In the genomic region with DNA sequence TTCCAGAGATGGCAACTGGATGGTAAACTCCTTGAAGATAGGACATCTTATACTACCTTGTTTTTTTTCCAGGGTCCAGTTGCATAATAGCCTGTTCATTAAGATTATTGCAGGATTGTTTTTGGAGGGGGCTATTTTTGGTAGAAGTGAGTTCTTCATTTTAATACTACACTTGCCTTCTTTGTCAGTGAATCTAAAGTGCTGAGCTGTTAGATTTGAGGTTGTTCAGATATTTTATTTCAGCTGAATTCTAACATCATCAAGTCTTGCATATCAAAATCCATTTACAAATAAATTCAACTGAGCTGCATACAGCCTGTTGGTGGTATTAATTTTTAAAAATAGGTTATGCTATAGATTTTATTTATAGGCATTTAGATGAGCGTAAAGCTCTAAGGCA, we compare ENCODE assay signal across 18 cellular contexts.
DNase-seq lines count a peak whose midpoint lies in the region; ATAC-seq and TF ChIP-seq lines count a peak whose summit lies in the region.
"Had no signal": no experiment of that assay in that cellular context is flagged by ENCODE, and none has a peak within 500 bp of the region (broad histone marks: within the 10 kb centered on the region; RNA-seq: fewer than 3 reads in every experiment).

No MANE protein-coding gene starts in this region.

- H3K36me3 ChIP-seq in left ventricle myocardium inferior (no peaks in the 10 kb centered on the region), heart right ventricle (no peaks in the 10 kb centered on the region), IMR-90 (ENCODE audit: control insufficient read depth, insufficient read depth, low read length) (no peaks in the 10 kb centered on the region), mesendoderm (ENCODE audit: control insufficient read depth, insufficient read depth, low read length) (no peaks in the 10 kb centered on the region), Karpas-422 (ENCODE audit: insufficient read depth, low read length) (no peaks in the 10 kb centered on the region)

- H3K79me1 ChIP-seq in IMR-90 (ENCODE audit: low read depth in 1 of 2, low read length in 2 of 2) (no peaks in the 10 kb centered on the region), mesendoderm (ENCODE audit: low read length) (no peaks in the 10 kb centered on the region)

- TF ChIP-seq POLR2A in IMR-90 (IDR thresholded peaks at IDR 0.05; ENCODE audit: low read depth, low read length), result no peak

- H3K4me3 ChIP-seq in left ventricle myocardium inferior (no peak overlapping the region), heart right ventricle (no peak overlapping the region), IMR-90 (ENCODE audit: insufficient read depth, low read depth, low read length) (no peak overlapping the region), mesendoderm (ENCODE audit: low read length) (no peak overlapping the region), Karpas-422 (ENCODE audit: low read length) (no peak overlapping the region)
- H3K4me3 ChIP-seq: GM23248 had no signal

- H3K27me3 ChIP-seq in left ventricle myocardium inferior (ENCODE audit: low read depth) (no peaks in the 10 kb centered on the region), heart right ventricle (no peaks in the 10 kb centered on the region), IMR-90 (ENCODE audit: control insufficient read depth, insufficient read depth, low read length) (no peaks in the 10 kb centered on the region), mesendoderm (ENCODE audit: insufficient read depth, low read length, poor library complexity) (no peaks in the 10 kb centered on the region), Karpas-422 (ENCODE audit: low read length) (no peaks in the 10 kb centered on the region)

- H2AFZ ChIP-seq in IMR-90 (replicated peaks; ENCODE audit: low read length, poor library complexity) (no peak overlapping the region), Karpas-422 (ENCODE audit: low read length) (no peak overlapping the region)
- H2AFZ ChIP-seq: GM23248 had no signal

- H2BK5ac ChIP-seq in IMR-90 (ENCODE audit: low read depth, low read length, poor library complexity, severe bottlenecking), result no peak overlapping the region
- no peak overlapping the region for H2BK5ac ChIP-seq in mesendoderm (ENCODE audit: low read length)

- H3K23ac ChIP-seq in IMR-90 (ENCODE audit: low read depth, low read length) (no peak overlapping the region), mesendoderm (ENCODE audit: low read length) (no peak overlapping the region)

- H3K79me2 ChIP-seq in mesendoderm (ENCODE audit: control insufficient read depth, insufficient read depth, low read length) (no peaks in the 10 kb centered on the region), Karpas-422 (ENCODE audit: low read length) (no peaks in the 10 kb centered on the region)

- no peak overlapping the region for H3K9ac ChIP-seq in IMR-90 (ENCODE audit: low read depth, low read length)
- no peak overlapping the region for H3K9ac ChIP-seq in mesendoderm (ENCODE audit: low read length)
- H3K9ac ChIP-seq in Karpas-422 (ENCODE audit: low read length), result no peak overlapping the region
- H3K9ac ChIP-seq: GM23248 had no signal

- H3K18ac ChIP-seq in IMR-90 (ENCODE audit: low read depth, low read length) (no peak overlapping the region), mesendoderm (ENCODE audit: low read length) (no peak overlapping the region)

- no peak for ATAC-seq in heart right ventricle
- no peak for ATAC-seq in IMR-90 (ENCODE audit: low read depth)
- no peak for ATAC-seq in HG02763 (IDR thresholded peaks at IDR 0.05; ENCODE audit: unreplicated experiment)

- no peaks in the 10 kb centered on the region for H3K9me2 ChIP-seq in Karpas-422 (replicated peaks; ENCODE audit: insufficient read depth, low read length)

- CTCF ChIA-PET in IMR-90 (lab: Yijun Ruan, JAX), result interaction anchor here (0.7 kb wide), 1 partner anchor 22 kb away, joined by 3 read pairs; no protein-coding TSS in a partner anchor

- POLR2A ChIA-PET in IMR-90 (lab: Charles Lee; ENCODE audit: unreplicated experiment), result no interaction called here

- no peak for TF ChIP-seq CTCF in left ventricle myocardium inferior (IDR thresholded peaks at IDR 0.05; ENCODE audit: borderline replicate concordance)
- TF ChIP-seq CTCF in heart right ventricle (IDR thresholded peaks at IDR 0.05), result no peak
- no peak for TF ChIP-seq CTCF in IMR-90 (conservative IDR thresholded peaks at IDR 0.05; ENCODE audit: low read depth, low read length)

- no peak for TF ChIP-seq RAD21 in IMR-90 (IDR thresholded peaks at IDR 0.05; ENCODE audit: low read length)

- H3K56ac ChIP-seq in IMR-90 (ENCODE audit: extremely low read depth, insufficient read depth, low read length) (no peak overlapping the region), mesendoderm (ENCODE audit: low read length) (no peak overlapping the region)

- H2AK5ac ChIP-seq in IMR-90 (ENCODE audit: low read depth, low read length) (no peak overlapping the region), mesendoderm (ENCODE audit: low read length) (no peak overlapping the region)

- peaks cover 92% of the 10 kb centered on the region for H3K4me1 ChIP-seq in left ventricle myocardium inferior
- H3K4me1 ChIP-seq in heart right ventricle, result peaks cover 0 to 87% (median 64%) of the 10 kb centered on the region in 9 donors
- peaks cover 3% of the 10 kb centered on the region for H3K4me1 ChIP-seq in IMR-90 (ENCODE audit: control insufficient read depth, insufficient read depth, low read length)
- peaks cover 9% of the 10 kb centered on the region for H3K4me1 ChIP-seq in mesendoderm (ENCODE audit: control insufficient read depth, low read depth, low read length)
- no peaks in the 10 kb centered on the region for H3K4me1 ChIP-seq in Karpas-422 (ENCODE audit: low read length)

- H3K4ac ChIP-seq in IMR-90 (ENCODE audit: low read depth, low read length) (no peak overlapping the region), mesendoderm (ENCODE audit: low read depth, low read length) (no peak overlapping the region)

- DNase-seq in left ventricle myocardium inferior (no peak), heart right ventricle (no peak), IMR-90 (no peak), mesendoderm (no peak), Karpas-422 (no peak)
- no peak for DNase-seq in stimulated activated CD8-positive, alpha-beta memory T cell treated with anti-CD3 and anti-CD28 coated beads, Interleukin-4, amount 100 ng/mL, for 48 hours
- DNase-seq: 8988T; C1 segment of cervical spinal cord; Calu3; CD4-positive, alpha-beta memory T cell; COR-L47; DMS53; DMS79 treated with DMSO at 0.1 percent for 48 hours; GF-D8; GM23248; H7; HCEC 1CT had no signal

- H2BK20ac ChIP-seq in IMR-90 (ENCODE audit: low read depth, low read length), result no peak overlapping the region

- H4K20me1 ChIP-seq in IMR-90 (ENCODE audit: insufficient read depth, low read length), result no peaks in the 10 kb centered on the region
- H4K20me1 ChIP-seq in Karpas-422 (ENCODE audit: insufficient read depth, low read depth, low read length), result no peaks in the 10 kb centered on the region

- H3K9me1 ChIP-seq in IMR-90 (ENCODE audit: insufficient read depth, low read length), result no peaks in the 10 kb centered on the region

- BruUV-seq in IMR-90 (replicated peaks; lab: Mats Ljungman, UMichigan), result no TSS peak

- no peak overlapping the region for H4K8ac ChIP-seq in IMR-90 (ENCODE audit: low read depth in 2 of 2, low read length in 2 of 2)
- no peak overlapping the region for H4K8ac ChIP-seq in mesendoderm (ENCODE audit: low read depth, low read length)

- H2BK15ac ChIP-seq in IMR-90 (ENCODE audit: low read depth, low read length), result no peak overlapping the region
- H2BK15ac ChIP-seq in mesendoderm (replicated peaks; ENCODE audit: low read depth), result peak overlapping the region; percentile 74

- no peaks in the 10 kb centered on the region for H3K9me3 ChIP-seq in left ventricle myocardium inferior (replicated peaks)
- no peaks in the 10 kb centered on the region for H3K9me3 ChIP-seq in heart right ventricle
- H3K9me3 ChIP-seq in IMR-90 (ENCODE audit: control insufficient read depth, insufficient read depth, low read length), result no peaks in the 10 kb centered on the region
- H3K9me3 ChIP-seq in Karpas-422 (ENCODE audit: low read length), result no peaks in the 10 kb centered on the region

- H3K27ac ChIP-seq in left ventricle myocardium inferior (replicated peaks), result peak overlapping the region; percentile 82
- H3K27ac ChIP-seq in heart right ventricle, result no peak overlapping the region
- H3K27ac ChIP-seq in IMR-90 (ENCODE audit: insufficient read depth, low read length), result no peak overlapping the region
- H3K27ac ChIP-seq in mesendoderm (ENCODE audit: low read depth, low read length), result no peak overlapping the region
- no peak overlapping the region for H3K27ac ChIP-seq in Karpas-422 (ENCODE audit: low read length)
- H3K27ac ChIP-seq: GM23248 had no signal

- H2AK9ac ChIP-seq in IMR-90 (replicated peaks; ENCODE audit: low read depth, low read length, poor library complexity), result no peak overlapping the region

- no peak overlapping the region for H3K14ac ChIP-seq in IMR-90 (replicated peaks; ENCODE audit: low read depth, low read length)

- no peak overlapping the region for H4K91ac ChIP-seq in IMR-90 (ENCODE audit: insufficient read depth, low read depth, low read length)

- H4K5ac ChIP-seq in IMR-90 (ENCODE audit: low read depth, low read length) (no peak overlapping the region), mesendoderm (ENCODE audit: low read length) (no peak overlapping the region)

- no peak overlapping the region for H2BK120ac ChIP-seq in IMR-90 (ENCODE audit: low read depth, low read length)
- no peak overlapping the region for H2BK120ac ChIP-seq in mesendoderm (ENCODE audit: low read depth, low read length)

- H3K4me2 ChIP-seq in IMR-90 (ENCODE audit: low read depth, low read length), result no peak overlapping the region
- H3K4me2 ChIP-seq in mesendoderm (ENCODE audit: low read length), result no peak overlapping the region
- no peak overlapping the region for H3K4me2 ChIP-seq in Karpas-422 (ENCODE audit: low read depth, low read length, poor library complexity, severe bottlenecking)

- intact Hi-C loops in left ventricle myocardium inferior (cut with micrococcal nuclease) (no loop called here), heart right ventricle (cut with DNase I) (loop anchor here in 3 of 10 donors (2.0 to 10.0 kb wide), 3 partner anchors 26 to 76 kb away; a partner anchor contains a TSS), IMR-90 (cut with micrococcal nuclease) (no loop called here)

- in situ Hi-C loops in IMR-90 (cut with MboI; ENCODE audit: low sequenced_read_pairs), result no loop called here

- dilution Hi-C loops in IMR-90 (cut with HindIII; ENCODE audit: low sequenced_read_pairs, unreplicated experiment), result no loop called here

- WGBS in heart right ventricle, 2 donors, result 92 to 100% methylated on average over 1 of the region's 1 CpG
- WGBS in IMR-90 (ENCODE audit: extremely low coverage in 2 of 2, insufficient read length in 1 of 2), 2 experiments, result no CpG with 5 or more reads among the region's 1 CpG
- WGBS in mesendoderm (ENCODE audit: extremely low coverage, insufficient coverage, low lambda C conversion rate), result no CpG with 5 or more reads among the region's 1 CpG

TF ChIP-seq in IMR-90, 13 proteins besides CTCF, POLR2A, EP300 and RAD21:
- TF ChIP-seq BHLHE40 (IDR thresholded peaks at IDR 0.05; ENCODE audit: low read depth, low read length) (no peak), MAFK (IDR thresholded peaks at IDR 0.05; ENCODE audit: low read depth, low read length) (peak; percentile 70), MXI1 (IDR thresholded peaks at IDR 0.05; ENCODE audit: borderline replicate concordance, low read depth, low read length) (no peak)
